ENCODE assay signal across 8 cellular contexts in genomic region chr4:89110986-89111832, GRCh38.
DNase-seq lines count a peak whose midpoint lies in the region; ATAC-seq lines count a peak whose summit lies in the region.

Gene TIGD2 (plus strand): TSS chr4:89111533. CDS start chr4:89112975, 1,442 bp downstream.

- ATAC-seq in GM19023 (IDR thresholded peaks at IDR 0.05; ENCODE audit: unreplicated experiment) (peak; percentile 92), HG03196 (IDR thresholded peaks at IDR 0.05; ENCODE audit: unreplicated experiment) (peak; percentile 90)
- ATAC-seq in activated CD4-positive, CD25-positive, alpha-beta regulatory T cell treated with anti-CD3 and anti-CD28 coated beads, Interleukin-2, amount 50 U/mL, for 24 hours = peak; percentile 90 to 93

- DNase-seq in AG20443 (ENCODE audit: low spot score) = peak; percentile 97
- peak; percentile 80 for DNase-seq in NCI-H2227 treated with DMSO at 0.1 percent for 48 hours (lab: John Stamatoyannopoulos, UW)
- peak; percentile 36 to 43 for DNase-seq in cerebellar nuclear complex (lab: John Stamatoyannopoulos, UW)
- peak; percentile 59 for DNase-seq in kidney glomerular epithelial cell (lab: John Stamatoyannopoulos, UW)
- DNase-seq in stimulated activated CD4-positive, alpha-beta T cell treated with anti-CD3 and anti-CD28 coated beads, Interleukin-1b, Interleukin-23, amount 100 ng/mL, for 1 hour (ENCODE audit: low read depth in 2 of 2) = peak; percentile 74 to 77

Comparison
In these comparisons a context has a peak if more than half of its experiments do, and no peak if none do; other contexts are left out.
1. Peak in every context shown above with its lines: DNase-seq and ATAC-seq.
2. DNase-seq: peak in every context shown above with its lines; median percentile 97 in AG20443; 80 in NCI-H2227 treated with DMSO at 0.1 percent for 48 hours; 76 in stimulated activated CD4-positive, alpha-beta T cell treated with anti-CD3 and anti-CD28 coated beads, Interleukin-1b, Interleukin-23, amount 100 ng/mL, for 1 hour; 59 in kidney glomerular epithelial cell; 40 in cerebellar nuclear complex.